Comparison of ENCODE assay signal across 33 cellular contexts in genomic region chr19:51568456-51568855, GRCh38. TPM values are rescaled to one million over a fixed set of nuclear protein-coding genes. Genes with fewer than 3 reads are reported as not detected.
"Had no signal": no experiment of that assay in that cellular context is flagged by ENCODE, and none has a peak within 500 bp of the region (broad histone marks: within the 10 kb centered on the region; RNA-seq: fewer than 3 reads in every experiment).

No MANE protein-coding gene starts in this region.

- H3K27ac Mint-ChIP-seq: activated CD4-positive, alpha-beta T cell treated with anti-CD3 and anti-CD28 coated beads, Interleukin-2, amount 10 ng/mL, durations not matched to agents 24 days and 14 days; activated CD8-positive, alpha-beta T cell treated with anti-CD3 and anti-CD28 coated beads for 36 hours; activated naive CD8-positive, alpha-beta T cell treated with anti-CD3 and anti-CD28 coated beads for 36 hours; activated T-cell treated with anti-CD3 and anti-CD28 coated beads, Interleukin-2, amount 50 U/mL, for 72 hours; activated T-helper 17 cell treated with anti-CD3 and anti-CD28 coated beads, Interleukin-2, amount 50 U/mL, for 72 hours; T-helper 1 cell treated with Interleukin-12 subunit alpha and Interleukin-12 subunit beta and Interleukin-4 antibody, amounts not matched to agents 30 μg/mL and 1 μg/mL, for 36 hours; T-helper 2 cell treated with Interferon-gamma antibody and Interleukin-4, amounts not matched to agents 5 μg/mL and 100 μg/mL, for 36 hours had no signal

- FAIRE-seq: TTC549 had no signal

- H3K4me2 ChIP-seq: SK-N-SH had no signal

- H3K9me3 Mint-ChIP-seq: activated CD8-positive, alpha-beta T cell treated with anti-CD3 and anti-CD28 coated beads for 36 hours; activated T-cell treated with anti-CD3 and anti-CD28 coated beads, Interleukin-2, amount 50 U/mL, for 72 hours; activated T-helper 17 cell treated with anti-CD3 and anti-CD28 coated beads, Interleukin-2, amount 50 U/mL, for 72 hours; T-helper 2 cell treated with Interferon-gamma antibody and Interleukin-4, amounts not matched to agents 5 μg/mL and 100 μg/mL, for 36 hours had no signal

- H3K4me3 ChIP-seq: SJSA1 had no signal

- H3K9ac ChIP-seq: SK-N-SH had no signal

- H3K27ac ChIP-seq: brain microvascular endothelial cell, SJSA1 had no signal

- ATAC-seq: activated CD8-positive, alpha-beta T cell treated with anti-CD3 and anti-CD28 coated beads for 36 hours; activated T-cell treated with anti-CD3 and anti-CD28 coated beads, Interleukin-2, amount 50 U/mL, for 72 hours; activated T-helper 17 cell treated with anti-CD3 and anti-CD28 coated beads, Interleukin-2, amount 50 U/mL, for 72 hours had no signal

- H3K9me3 ChIP-seq: SJSA1, SK-N-SH had no signal

- DNase-seq: activated CD4-positive, alpha-beta T cell treated with anti-CD3 and anti-CD28 coated beads, Interleukin-2, amount 10 ng/mL, durations not matched to agents 24 days and 14 days; activated CD4-positive, alpha-beta T cell treated with anti-CD3 and anti-CD28 coated beads, Interleukin-2, amount 50 U/mL, for 4 hours; activated CD8-positive, alpha-beta T cell treated with anti-CD3 and anti-CD28 coated beads for 36 hours; activated effector memory CD4-positive, alpha-beta T cell treated with anti-CD3 and anti-CD28 coated beads, Interleukin-2, amount 50 U/mL, for 16 hours; activated naive CD4-positive, alpha-beta T cell; activated naive CD4-positive, alpha-beta T cell treated with anti-CD3 and anti-CD28 coated beads, Interleukin-2, amount 50 U/mL, for 16 hours; activated naive CD8-positive, alpha-beta T cell treated with anti-CD3 and anti-CD28 coated beads for 36 hours; activated T-cell treated with anti-CD3 and anti-CD28 coated beads, Interleukin-2, amount 50 U/mL, for 1 hour; activated T-cell treated with anti-CD3 and anti-CD28 coated beads, Interleukin-2, amount 50 U/mL, for 72 hours; amniotic stem cell; aorta; brain microvascular endothelial cell; central memory CD4-positive, alpha-beta T cell; Kasumi-1; MM.1S; MV-4-11; NCI-H1092; NCI-H1436 treated with DMSO at 0.1 percent for 48 hours; NCI-H1694 treated with DMSO at 0.1 percent for 48 hours; NCI-H2029; NCI-H345; NCI-H524 treated with DMSO at 0.1 percent for 48 hours; RPMI8226; SHP77 treated with DMSO at 0.1 percent for 48 hours; SK-N-SH had no signal

- H3K4me3 Mint-ChIP-seq: activated CD4-positive, alpha-beta T cell treated with anti-CD3 and anti-CD28 coated beads, Interleukin-2, amount 10 ng/mL, durations not matched to agents 24 days and 14 days; activated CD8-positive, alpha-beta T cell treated with anti-CD3 and anti-CD28 coated beads for 36 hours; activated naive CD8-positive, alpha-beta T cell treated with anti-CD3 and anti-CD28 coated beads for 36 hours; activated T-cell treated with anti-CD3 and anti-CD28 coated beads, Interleukin-2, amount 50 U/mL, for 72 hours; activated T-helper 17 cell treated with anti-CD3 and anti-CD28 coated beads, Interleukin-2, amount 50 U/mL, for 72 hours; T-helper 1 cell treated with Interleukin-12 subunit alpha and Interleukin-12 subunit beta and Interleukin-4 antibody, amounts not matched to agents 30 μg/mL and 1 μg/mL, for 36 hours; T-helper 2 cell treated with Interferon-gamma antibody and Interleukin-4, amounts not matched to agents 5 μg/mL and 100 μg/mL, for 36 hours had no signal

- H3K27me3 ChIP-seq: brain microvascular endothelial cell, SJSA1 had no signal

RNA-seq across cellular contexts. Expression of gene SIGLEC6, which starts 37.0 kb away (rescaled TPM):
- total RNA-seq: activated CD8-positive, alpha-beta memory T cell treated with anti-CD3 and anti-CD28 coated beads for 36 hours; activated CD8-positive, alpha-beta T cell treated with anti-CD3 and anti-CD28 coated beads for 36 hours; activated naive CD8-positive, alpha-beta T cell treated with anti-CD3 and anti-CD28 coated beads for 36 hours; activated T-cell treated with anti-CD3 and anti-CD28 coated beads, Interleukin-2, amount 50 U/mL, for 72 hours; activated T-helper 17 cell treated with anti-CD3 and anti-CD28 coated beads, Interleukin-2, amount 50 U/mL, for 72 hours; cerebellum; NCI-H460; SJSA1 had no signal
- polyA plus RNA-seq: aorta, SK-N-SH had no signal
